In genomic region chr16:54645328-54645727, GRCh38 we compare ENCODE assay signal across 28 cellular contexts.
"Had no signal": no experiment of that assay in that cellular context is flagged by ENCODE, and none has a peak within 500 bp of the region (broad histone marks: within the 10 kb centered on the region; RNA-seq: fewer than 3 reads in every experiment).

No MANE protein-coding gene starts in this region.

- H3K4me3 ChIP-seq: pancreas, psoas muscle, transverse colon, uterus had no signal

- H3K27me3 Mint-ChIP-seq: activated CD4-positive, alpha-beta memory T cell treated with anti-CD3 and anti-CD28 coated beads, Interleukin-2, amount 10 ng/mL, durations not matched to agents 7 days and 5 days; central memory CD8-positive, alpha-beta T cell had no signal

- H3K4me3 Mint-ChIP-seq: activated CD4-positive, alpha-beta memory T cell treated with anti-CD3 and anti-CD28 coated beads, Interleukin-2, amount 10 ng/mL, durations not matched to agents 7 days and 5 days; activated CD4-positive, alpha-beta T cell treated with anti-CD3 and anti-CD28 coated beads, Interleukin-2, amount 10 ng/mL, durations not matched to agents 7 days and 5 days; activated naive CD4-positive, alpha-beta T cell treated with anti-CD3 and anti-CD28 coated beads, Interleukin-2, amount 50 U/mL, for 24 hours; activated naive CD8-positive, alpha-beta T cell treated with anti-CD3 and anti-CD28 coated beads, Interleukin-2, amount 50 U/mL, for 24 hours; activated T-cell treated with anti-CD3 and anti-CD28 coated beads, Interleukin-2, amount 50 U/mL, for 24 hours; activated T-helper 17 cell treated with anti-CD3 and anti-CD28 coated beads, Interleukin-2, amount 50 U/mL, for 72 hours; central memory CD8-positive, alpha-beta T cell; dendritic cell treated with granulocyte-macrophage colony-stimulating factor and Interleukin-4, amounts not matched to agents 40 ng/mL and 50 ng/mL, for 4 days; naive thymus-derived CD8-positive, alpha-beta T cell; neural crest cell; stimulated activated naive B cell treated with anti-CD40 and anti-IgM and Interleukin-4, amounts not matched to agents 10 μg/mL and 1 μg/mL and 100 μg/mL, for 72 hours had no signal

- H3K9me3 ChIP-seq: pancreas, psoas muscle, transverse colon, uterus had no signal

- FAIRE-seq: frontal cortex, islet of Langerhans, pancreas had no signal

- H3K27me3 ChIP-seq: pancreas had no signal

- H3K4me1 ChIP-seq: pancreas, psoas muscle, transverse colon, uterus had no signal

- ATAC-seq: activated naive CD8-positive, alpha-beta T cell treated with anti-CD3 and anti-CD28 coated beads, Interleukin-2, amount 50 U/mL, for 24 hours; activated T-helper 17 cell treated with anti-CD3 and anti-CD28 coated beads, Interleukin-2, amount 50 U/mL, for 72 hours; left ventricle myocardium superior; naive thymus-derived CD8-positive, alpha-beta T cell; pancreas; psoas muscle; stimulated activated naive B cell treated with anti-CD40 and anti-IgM and Interleukin-4, amounts not matched to agents 10 μg/mL and 1 μg/mL and 100 μg/mL, for 72 hours had no signal

- H3K27ac Mint-ChIP-seq: activated CD4-positive, alpha-beta memory T cell treated with anti-CD3 and anti-CD28 coated beads, Interleukin-2, amount 10 ng/mL, durations not matched to agents 7 days and 5 days; activated CD4-positive, alpha-beta T cell treated with anti-CD3 and anti-CD28 coated beads, Interleukin-2, amount 10 ng/mL, durations not matched to agents 7 days and 5 days; activated naive CD4-positive, alpha-beta T cell treated with anti-CD3 and anti-CD28 coated beads, Interleukin-2, amount 50 U/mL, for 24 hours; activated naive CD8-positive, alpha-beta T cell treated with anti-CD3 and anti-CD28 coated beads, Interleukin-2, amount 50 U/mL, for 24 hours; activated T-cell treated with anti-CD3 and anti-CD28 coated beads, Interleukin-2, amount 50 U/mL, for 24 hours; activated T-helper 17 cell treated with anti-CD3 and anti-CD28 coated beads, Interleukin-2, amount 50 U/mL, for 72 hours; dendritic cell treated with granulocyte-macrophage colony-stimulating factor and Interleukin-4, amounts not matched to agents 40 ng/mL and 50 ng/mL, for 4 days; naive thymus-derived CD8-positive, alpha-beta T cell; stimulated activated naive B cell treated with anti-CD40 and anti-IgM and Interleukin-4, amounts not matched to agents 10 μg/mL and 1 μg/mL and 100 μg/mL, for 72 hours had no signal

- H3K27ac ChIP-seq: pancreas, psoas muscle, transverse colon, uterus had no signal

- H3K9me3 Mint-ChIP-seq: activated CD4-positive, alpha-beta memory T cell treated with anti-CD3 and anti-CD28 coated beads, Interleukin-2, amount 10 ng/mL, durations not matched to agents 7 days and 5 days; activated CD4-positive, alpha-beta T cell treated with anti-CD3 and anti-CD28 coated beads, Interleukin-2, amount 10 ng/mL, durations not matched to agents 7 days and 5 days; activated naive CD4-positive, alpha-beta T cell treated with anti-CD3 and anti-CD28 coated beads, Interleukin-2, amount 50 U/mL, for 24 hours; activated T-cell treated with anti-CD3 and anti-CD28 coated beads, Interleukin-2, amount 50 U/mL, for 24 hours; central memory CD8-positive, alpha-beta T cell; dendritic cell treated with granulocyte-macrophage colony-stimulating factor and Interleukin-4, amounts not matched to agents 40 ng/mL and 50 ng/mL, for 4 days; neural crest cell had no signal

- H3K36me3 ChIP-seq: pancreas, transverse colon, uterus had no signal

- DNase-seq: activated CD4-positive, alpha-beta memory T cell treated with anti-CD3 and anti-CD28 coated beads, Interleukin-2, amount 10 ng/mL, durations not matched to agents 7 days and 5 days; activated CD4-positive, alpha-beta T cell treated with anti-CD3 and anti-CD28 coated beads, Interleukin-2, amount 10 ng/mL, durations not matched to agents 7 days and 5 days; activated CD4-positive, CD25-positive, alpha-beta regulatory T cell treated with anti-CD3 and anti-CD28 coated beads, Interleukin-2, amount 50 U/mL, for 72 hours; activated CD8-positive, alpha-beta memory T cell treated with anti-CD3 and anti-CD28 coated beads, Interleukin-2, amount 50 U/mL, for 48 hours; activated gamma-delta T cell treated with Interleukin-2 at 50 U/mL for 16 hours; activated naive CD8-positive, alpha-beta T cell treated with anti-CD3 and anti-CD28 coated beads, Interleukin-2, amount 50 U/mL, for 24 hours; activated T-cell treated with anti-CD3 and anti-CD28 coated beads, Interleukin-2, amount 50 U/mL, for 24 hours; amygdala; effector CD4-positive, alpha-beta T cell; left ventricle myocardium superior; mesenchymal stem cell; naive thymus-derived CD8-positive, alpha-beta T cell; nucleus accumbens; pancreas; psoas muscle; stimulated activated CD4-positive, alpha-beta T cell treated with anti-CD3 and anti-CD28 coated beads, Interleukin-15, amount 100 ng/mL, for 24 hours; stimulated activated CD4-positive, alpha-beta T cell treated with anti-CD3 and anti-CD28 coated beads, Interleukin-2, amount 100 ng/mL, for 24 hours; stimulated activated naive B cell treated with anti-CD40 and anti-IgM and Interleukin-4, amounts not matched to agents 10 μg/mL and 1 μg/mL and 100 μg/mL, for 72 hours; T-helper 9 cell; transverse colon; uterus had no signal

- H3K4me1 Mint-ChIP-seq: activated CD4-positive, alpha-beta memory T cell treated with anti-CD3 and anti-CD28 coated beads, Interleukin-2, amount 10 ng/mL, durations not matched to agents 7 days and 5 days; activated CD4-positive, alpha-beta T cell treated with anti-CD3 and anti-CD28 coated beads, Interleukin-2, amount 10 ng/mL, durations not matched to agents 7 days and 5 days; activated naive CD4-positive, alpha-beta T cell treated with anti-CD3 and anti-CD28 coated beads, Interleukin-2, amount 50 U/mL, for 24 hours; activated naive CD8-positive, alpha-beta T cell treated with anti-CD3 and anti-CD28 coated beads, Interleukin-2, amount 50 U/mL, for 24 hours; activated T-helper 17 cell treated with anti-CD3 and anti-CD28 coated beads, Interleukin-2, amount 50 U/mL, for 72 hours; central memory CD8-positive, alpha-beta T cell; naive thymus-derived CD8-positive, alpha-beta T cell; stimulated activated naive B cell treated with anti-CD40 and anti-IgM and Interleukin-4, amounts not matched to agents 10 μg/mL and 1 μg/mL and 100 μg/mL, for 72 hours had no signal

- H3K36me3 Mint-ChIP-seq: activated naive CD4-positive, alpha-beta T cell treated with anti-CD3 and anti-CD28 coated beads, Interleukin-2, amount 50 U/mL, for 24 hours; naive thymus-derived CD8-positive, alpha-beta T cell; stimulated activated naive B cell treated with anti-CD40 and anti-IgM and Interleukin-4, amounts not matched to agents 10 μg/mL and 1 μg/mL and 100 μg/mL, for 72 hours had no signal
